ENCODE assay signal across 21 cellular contexts in the genomic region with DNA sequence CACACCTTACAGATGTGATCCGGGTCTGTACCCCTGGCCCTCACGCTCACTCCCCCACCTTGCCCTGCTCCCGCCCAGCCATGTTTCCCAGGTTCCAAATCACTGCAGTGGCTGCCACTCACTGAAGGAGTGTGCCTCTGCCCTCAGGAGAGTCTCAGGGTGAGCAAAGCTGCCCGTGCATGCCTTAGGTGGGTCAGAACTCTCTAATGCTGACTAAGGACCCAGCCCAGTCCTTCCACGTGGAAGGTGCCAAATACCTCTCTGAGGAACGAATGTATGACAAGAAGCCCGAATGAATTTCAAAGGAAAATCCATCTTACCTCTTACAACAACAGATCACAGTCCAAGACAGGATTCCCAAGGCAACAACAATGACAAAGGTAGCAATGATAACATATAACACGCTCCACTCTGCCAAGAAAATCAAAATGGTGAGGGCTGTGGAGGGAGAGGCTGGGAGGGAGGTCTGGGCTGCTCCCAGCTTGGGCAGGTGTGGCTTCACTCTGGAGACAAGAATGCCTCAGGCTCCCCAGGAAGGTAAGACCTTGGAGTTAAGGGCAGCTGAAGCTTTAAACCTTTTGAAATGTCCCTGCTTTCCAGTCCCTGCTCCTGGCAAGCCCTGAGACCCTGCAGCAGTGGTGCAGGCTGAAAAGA.
DNase-seq lines count a peak whose midpoint lies in the region; ATAC-seq and TF ChIP-seq lines count a peak whose summit lies in the region.
"Had no signal": no experiment of that assay in that cellular context is flagged by ENCODE, and none has a peak within 500 bp of the region (broad histone marks: within the 10 kb centered on the region; RNA-seq: fewer than 3 reads in every experiment).

No MANE protein-coding gene starts in this region.

- H3K79me2 ChIP-seq in OCI-LY1 (ENCODE audit: insufficient read depth, low read length), result no peaks in the 10 kb centered on the region

- no peaks in the 10 kb centered on the region for H3K9me3 Mint-ChIP-seq in HFFc6
- H3K9me3 Mint-ChIP-seq: CD4-positive, CD25-positive, alpha-beta regulatory T cell had no signal

- WGBS in esophagus squamous epithelium, 2 donors, result 47 to 62% methylated on average over 8 of the region's 8 CpGs

- in situ Hi-C loops in GM13977 (cut with MboI; ENCODE audit: low pct_unique_long_range_greater_than_20kb, low sequenced_read_pairs, unreplicated experiment), result no loop called here

- peaks cover 7% of the 10 kb centered on the region for H3K36me3 Mint-ChIP-seq in HFFc6 (ENCODE audit: low read depth)

- H2AFZ ChIP-seq in OCI-LY1 (ENCODE audit: low read length), result no peak overlapping the region

- H3F3A ChIP-seq in OCI-LY1 (ENCODE audit: insufficient read depth, low read length), result no peaks in the 10 kb centered on the region

- intact Hi-C loops in esophagus squamous epithelium (cut with DNase I), result no loop called here

- H3K4me3 Mint-ChIP-seq in HFFc6, result no peak overlapping the region
- H3K4me3 Mint-ChIP-seq: CD4-positive, CD25-positive, alpha-beta regulatory T cell had no signal

- no peak overlapping the region for H3K27ac Mint-ChIP-seq in HFFc6
- H3K27ac Mint-ChIP-seq: CD4-positive, CD25-positive, alpha-beta regulatory T cell had no signal

- ATAC-seq in GM21717 (IDR thresholded peaks at IDR 0.05; ENCODE audit: unreplicated experiment), result no peak
- ATAC-seq: HepG2, Panc1, Right ventricle myocardium inferior had no signal

- no peak overlapping the region for H3K9ac ChIP-seq in OCI-LY1 (ENCODE audit: low read length)

- H3K27me3 ChIP-seq in OCI-LY1 (ENCODE audit: insufficient read depth, low read length) (no peaks in the 10 kb centered on the region), esophagus squamous epithelium (no peaks in the 10 kb centered on the region), SJCRH30 (no peaks in the 10 kb centered on the region)

- H3K4me3 ChIP-seq in OCI-LY1 (ENCODE audit: low read depth, low read length, poor library complexity, severe bottlenecking) (no peak overlapping the region), esophagus squamous epithelium (no peak overlapping the region), skin epidermis (no peak overlapping the region), SJCRH30 (no peak overlapping the region)
- H3K4me3 ChIP-seq: SK-N-MC had no signal

- H3K4me1 Mint-ChIP-seq in HFFc6 (ENCODE audit: low read depth), result no peaks in the 10 kb centered on the region

- TF ChIP-seq POLR2A in esophagus squamous epithelium (IDR thresholded peaks at IDR 0.05), result no peak

- H3K9me2 ChIP-seq in OCI-LY1 (ENCODE audit: low read depth, low read length), result no peaks in the 10 kb centered on the region

- no peak for DNase-seq in esophagus squamous epithelium (lab: John Stamatoyannopoulos, UW)
- DNase-seq in SJCRH30, result no peak
- no peak for DNase-seq in HFFc6
- no peak for DNase-seq in GM13977 (ENCODE audit: low spot score)
- DNase-seq: Calu3; CD4-positive, CD25-positive, alpha-beta regulatory T cell; DMS53; HCEC 1CT; KG1; NCI-H1048; NCI-H1436 treated with DMSO at 0.1 percent for 48 hours; NCI-H2081; NCI-H524 had no signal

- peaks cover 23% of the 10 kb centered on the region; the same call in 1 of the 2 replicates for H3K36me3 ChIP-seq in OCI-LY1 (ENCODE audit: insufficient read depth, low read length)
- peaks cover 11 to 95% (median 17%) of the 10 kb centered on the region in 3 donors for H3K36me3 ChIP-seq in esophagus squamous epithelium
- peaks cover 15% of the 10 kb centered on the region; the same call in 1 of the 2 replicates for H3K36me3 ChIP-seq in SJCRH30

- no peaks in the 10 kb centered on the region for H4K20me1 ChIP-seq in OCI-LY1 (ENCODE audit: insufficient read depth, low read length)

- H3K4me1 ChIP-seq in OCI-LY1 (ENCODE audit: insufficient read depth, low read length, severe bottlenecking) (peaks cover 10% of the 10 kb centered on the region), esophagus squamous epithelium (peaks cover 7 to 50% (median 9%) of the 10 kb centered on the region in 3 donors), SJCRH30 (no peaks in the 10 kb centered on the region)

- no peak overlapping the region for H3K4me2 ChIP-seq in OCI-LY1 (ENCODE audit: low read length)

- peaks cover 5% of the 10 kb centered on the region for H3K27me3 Mint-ChIP-seq in HFFc6 (ENCODE audit: insufficient read depth)
- H3K27me3 Mint-ChIP-seq: CD4-positive, CD25-positive, alpha-beta regulatory T cell had no signal

- TF ChIP-seq CTCF in OCI-LY1 (IDR thresholded peaks at IDR 0.05; ENCODE audit: low read length) (no peak), esophagus squamous epithelium (IDR thresholded peaks at IDR 0.05) (no peak), HFFc6 (IDR thresholded peaks at IDR 0.05) (no peak), GM13977 (IDR thresholded peaks at IDR 0.05; ENCODE audit: extremely low read depth, insufficient read depth, missing control alignments) (no peak)

- H3K9me3 ChIP-seq in OCI-LY1 (ENCODE audit: low read length) (no peaks in the 10 kb centered on the region), esophagus squamous epithelium (no peaks in the 10 kb centered on the region), SJCRH30 (replicated peaks) (no peaks in the 10 kb centered on the region)

- H3K27ac ChIP-seq in OCI-LY1 (ENCODE audit: low read depth, low read length, poor library complexity, severe bottlenecking), result peak overlapping the region; percentile 38
- H3K27ac ChIP-seq in angular gyrus (ENCODE audit: low read depth, low read length), result peak overlapping the region; percentile 77
- H3K27ac ChIP-seq in esophagus squamous epithelium, result peak overlapping the region; percentile 2 to 66 (median 50)
- H3K27ac ChIP-seq in skin epidermis, result peak overlapping the region in 18 of 21 experiments; percentile 7 to 79 (median 49)
- no peak overlapping the region for H3K27ac ChIP-seq in SJCRH30
- H3K27ac ChIP-seq: SK-N-MC had no signal
